ENCODE assay signal across 9 cellular contexts in the genomic region with DNA sequence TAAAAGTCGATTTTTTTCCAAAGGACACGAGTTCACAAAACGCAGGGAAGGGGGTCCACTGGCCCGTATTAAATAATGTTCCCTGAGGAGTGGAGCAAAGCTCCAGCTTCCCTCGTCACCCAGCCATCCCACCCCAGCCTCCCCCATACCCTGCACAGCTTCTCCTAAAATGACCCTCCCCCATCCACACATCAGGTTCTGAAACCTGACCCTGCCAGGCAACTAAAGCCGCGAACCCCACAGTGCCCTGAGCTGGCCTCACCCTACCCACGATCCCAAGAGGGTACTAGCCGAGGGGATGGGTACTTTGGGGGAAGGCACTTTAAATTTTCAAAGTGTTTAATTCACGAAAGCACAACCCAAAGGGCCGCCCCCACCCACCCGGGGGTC. TPM values are rescaled to one million over a fixed set of nuclear protein-coding genes. Genes with fewer than 3 reads are reported as not detected.
A peak's percentile ranks its signal among the peaks of the same experiment; 100 is the strongest.
DNase-seq lines count a peak whose midpoint lies in the region; ATAC-seq and TF ChIP-seq lines count a peak whose summit lies in the region.
"Had no signal": no experiment of that assay in that cellular context is flagged by ENCODE, and none has a peak within 500 bp of the region (broad histone marks: within the 10 kb centered on the region; RNA-seq: fewer than 3 reads in every experiment).

No MANE protein-coding gene starts in this region.

- H3K36me3 ChIP-seq in kidney epithelial cell (ENCODE audit: control insufficient read depth, insufficient read depth, low read length) = no peaks in the 10 kb centered on the region
- H3K36me3 ChIP-seq in testis (ENCODE audit: low read depth, missing control alignments) = no peaks in the 10 kb centered on the region

- peak overlapping the region; percentile 73 for H3K27ac ChIP-seq in angular gyrus (ENCODE audit: low read depth, low read length)
- H3K27ac ChIP-seq in testis = peak overlapping the region; percentile 81 to 84

- no peaks in the 10 kb centered on the region for H3K27me3 ChIP-seq in kidney epithelial cell (ENCODE audit: control insufficient read depth, insufficient read depth, low read length)
- H3K27me3 ChIP-seq in testis = no peaks in the 10 kb centered on the region

- H3K4me3 ChIP-seq in kidney epithelial cell (ENCODE audit: low read depth, low read length) (peak overlapping the region; percentile 66), testis (peak overlapping the region; percentile 59 to 73)

- WGBS in testis, 2 donors = 1 to 2% methylated on average over 8 to 12 of the region's 12 CpGs

- TF ChIP-seq CTCF in kidney epithelial cell (IDR thresholded peaks at IDR 0.05; ENCODE audit: insufficient read depth, low read length, poor library complexity, severe bottlenecking) (no peak), testis (IDR thresholded peaks at IDR 0.05) (no peak)

- peaks cover 2% of the 10 kb centered on the region for H3K4me1 ChIP-seq in testis

- no peak for DNase-seq in kidney epithelial cell (ENCODE audit: low read depth)
- no peak for DNase-seq in testis
- no peak for DNase-seq in Kasumi-1 (lab: John Stamatoyannopoulos, UW)
- no peak for DNase-seq in activated CD4-positive, alpha-beta T cell treated with anti-CD3 and anti-CD28 coated beads for 1 hour
- no peak for DNase-seq in SIG-M5 treated with dmso at 0.1 percent for 504 hours (lab: John Stamatoyannopoulos, UW; ENCODE audit: unreplicated experiment)

- H3K9me3 ChIP-seq in testis = no peaks in the 10 kb centered on the region

- TF ChIP-seq POLR2A in testis (IDR thresholded peaks at IDR 0.05) = no peak

- intact Hi-C loops in testis (cut with DNase I; ENCODE audit: low total_unique reads) = loop anchor here (10.0 kb wide), 1 partner anchor 122 kb away; the partner anchor contains the start of gene SAT1

- ATAC-seq in GM18517 (IDR thresholded peaks at IDR 0.05; ENCODE audit: unreplicated experiment) (peak; percentile 0), HG03432 (IDR thresholded peaks at IDR 0.05; ENCODE audit: unreplicated experiment) (peak; percentile 15)

RNA-seq across cellular contexts. Expression of gene APOO, which starts 0.6 kb away (rescaled TPM):
- total RNA-seq in kidney epithelial cell = 14.0 and 17.3 TPM in 2 replicates
- 10 to 100 TPM; 29.4 to 31.1 TPM for total RNA-seq in testis
- 33.8 TPM for polyA plus RNA-seq in testis (ENCODE audit: insufficient read depth, low read depth, low replicate concordance)

RNA-seq across cellular contexts. Expression of gene CXorf58, which starts 0.7 kb away (rescaled TPM):
- total RNA-seq in kidney epithelial cell (0.34 TPM in 1 of 2 replicates, not detected in the other), testis (1 to 10 TPM; 2.6 to 6.5 TPM)
- 5.7 TPM for polyA plus RNA-seq in testis (ENCODE audit: insufficient read depth, low read depth, low replicate concordance)
- total RNA-seq: T-helper 2 cell treated with Interferon-gamma antibody and Interleukin-4, amounts not matched to agents 100 ng/mL and 5 ng/mL, for 36 hours had no signal
